27 cellular contexts compared by ENCODE assay signal in the genomic region with DNA sequence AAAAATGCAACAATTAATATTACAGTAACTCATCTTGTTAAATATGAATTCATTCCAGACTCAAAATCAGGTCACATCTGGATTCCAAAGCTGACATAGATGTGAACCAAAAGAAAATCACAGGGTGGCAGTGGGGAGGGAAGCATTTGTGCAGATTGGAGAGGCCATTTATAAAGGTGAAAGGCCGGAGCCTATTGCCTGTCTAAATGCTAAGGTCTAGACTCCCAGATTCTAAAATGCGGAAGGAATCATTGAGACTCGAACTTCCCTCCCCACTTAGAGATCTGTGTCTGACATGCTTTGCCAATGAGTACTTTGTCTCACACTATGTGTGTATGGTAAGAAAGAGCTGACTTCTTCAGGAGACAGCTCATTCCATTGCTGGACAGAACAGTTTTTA.
"Had no signal": no experiment of that assay in that cellular context is flagged by ENCODE, and none has a peak within 500 bp of the region (broad histone marks: within the 10 kb centered on the region; RNA-seq: fewer than 3 reads in every experiment).

No MANE protein-coding gene starts in this region.

- H3K27me3 ChIP-seq: left lung, neural progenitor cell, pancreas, spleen, suprapubic skin, tibial artery, uterus had no signal

- H3K4me3 Mint-ChIP-seq: memory B cell; naive B cell; natural killer cell; nephron progenitor cell; neural progenitor cell; stimulated activated effector memory CD8-positive, alpha-beta T cell treated with anti-CD3 and anti-CD28 coated beads, Interleukin-12 subunit alpha, Interleukin-12 subunit beta, amount 100 ng/mL, for 72 hours; stimulated activated naive CD8-positive, alpha-beta T cell treated with anti-CD3 and anti-CD28 coated beads, Interleukin-15, Interleukin-2, amounts not matched to agents 100 ng/mL and 50 ng/mL, for 24 hours; type B pancreatic cell had no signal

- H3K4me2 ChIP-seq: neural progenitor cell had no signal

- H3K36me3 Mint-ChIP-seq: memory B cell; naive B cell; natural killer cell; stimulated activated effector memory CD8-positive, alpha-beta T cell treated with anti-CD3 and anti-CD28 coated beads, Interleukin-12 subunit alpha, Interleukin-12 subunit beta, amount 100 ng/mL, for 72 hours; type B pancreatic cell had no signal

- H3K9ac ChIP-seq: neural progenitor cell had no signal

- DNase-seq: hippocampal formation; kidney; left colon; left lung; naive B cell; natural killer cell; nephron progenitor cell; pancreas; posterior cingulate gyrus; retina; right cardiac atrium; spleen; stimulated activated CD4-positive, alpha-beta T cell treated with anti-CD3 and anti-CD28 coated beads, Interleukin-4, amount 100 ng/mL, for 24 hours; stimulated activated naive CD4-positive, alpha-beta T cell; tibial artery; uterus had no signal

- H3K27ac ChIP-seq: left lung, neural progenitor cell, pancreas, prostate gland, spleen, suprapubic skin, thoracic aorta, tibial artery, uterus had no signal

- H3K4me1 ChIP-seq: neural progenitor cell, pancreas, prostate gland, spleen, uterus had no signal

- H3K9me3 Mint-ChIP-seq: memory B cell; naive B cell; natural killer cell; stimulated activated effector memory CD8-positive, alpha-beta T cell treated with anti-CD3 and anti-CD28 coated beads, Interleukin-12 subunit alpha, Interleukin-12 subunit beta, amount 100 ng/mL, for 72 hours; stimulated activated naive CD8-positive, alpha-beta T cell treated with anti-CD3 and anti-CD28 coated beads, Interleukin-15, Interleukin-2, amounts not matched to agents 100 ng/mL and 50 ng/mL, for 24 hours; type B pancreatic cell had no signal

- H3K36me3 ChIP-seq: left lung, neural progenitor cell, pancreas, prostate gland, spleen, suprapubic skin, thoracic aorta, tibial artery, uterus had no signal

- H3K27me3 Mint-ChIP-seq: naive B cell, type B pancreatic cell had no signal

- H3K4me1 Mint-ChIP-seq: memory B cell; naive B cell; natural killer cell; nephron progenitor cell; stimulated activated effector memory CD8-positive, alpha-beta T cell treated with anti-CD3 and anti-CD28 coated beads, Interleukin-12 subunit alpha, Interleukin-12 subunit beta, amount 100 ng/mL, for 72 hours had no signal

- H3K9me3 ChIP-seq: left lung, pancreas, prostate gland, spleen, suprapubic skin, thoracic aorta, tibial artery, uterus had no signal

- H2AFZ ChIP-seq: neural progenitor cell had no signal

- H3K27ac Mint-ChIP-seq: memory B cell; naive B cell; natural killer cell; nephron progenitor cell; stimulated activated effector memory CD8-positive, alpha-beta T cell treated with anti-CD3 and anti-CD28 coated beads, Interleukin-12 subunit alpha, Interleukin-12 subunit beta, amount 100 ng/mL, for 72 hours; stimulated activated naive CD8-positive, alpha-beta T cell treated with anti-CD3 and anti-CD28 coated beads, Interleukin-15, Interleukin-2, amounts not matched to agents 100 ng/mL and 50 ng/mL, for 24 hours; type B pancreatic cell had no signal

- H3K4me3 ChIP-seq: left lung, lung, neural progenitor cell, pancreas, prostate gland, skin epidermis, spleen, suprapubic skin, thoracic aorta, tibial artery, uterus had no signal

- ATAC-seq: left colon, left lung, natural killer cell, pancreas, right cardiac atrium, sciatic nerve had no signal
